Comparison of ENCODE assay signal across 16 cellular contexts in genomic region chr9:132487351-132487791, GRCh38.
DNase-seq lines count a peak whose midpoint lies in the region; ATAC-seq and TF ChIP-seq lines count a peak whose summit lies in the region.
"Had no signal": no experiment of that assay in that cellular context is flagged by ENCODE, and none has a peak within 500 bp of the region (broad histone marks: within the 10 kb centered on the region; RNA-seq: fewer than 3 reads in every experiment).

No MANE protein-coding gene starts in this region.

- no peaks in the 10 kb centered on the region for H3K79me2 ChIP-seq in Loucy (ENCODE audit: insufficient read depth, low read length)

- peak overlapping the region; percentile 74 for H3K4me2 ChIP-seq in Loucy (ENCODE audit: low read depth, low read length, poor library complexity, severe bottlenecking)
- no peak overlapping the region for H3K4me2 ChIP-seq in neuronal stem cell (ENCODE audit: insufficient read depth, low read length, poor library complexity, severe bottlenecking)
- H3K4me2 ChIP-seq: neural progenitor cell had no signal

- TF ChIP-seq CTCF in Loucy (conservative IDR thresholded peaks at IDR 0.05; ENCODE audit: low read length), result no peak

- H3K79me1 ChIP-seq in neuronal stem cell (ENCODE audit: low read depth, low read length), result no peaks in the 10 kb centered on the region

- H3K18ac ChIP-seq in neuronal stem cell (ENCODE audit: low read length), result no peak overlapping the region

- H3K27ac ChIP-seq in neuronal stem cell (replicated peaks; ENCODE audit: low read length), result no peak overlapping the region
- H3K27ac ChIP-seq: body of pancreas, coronary artery, neural progenitor cell had no signal

- peak overlapping the region; percentile 22 for H2BK120ac ChIP-seq in neuronal stem cell (ENCODE audit: low read depth, low read length)

- peak overlapping the region; percentile 81 for H3K27ac Mint-ChIP-seq in activated T-cell treated with anti-CD3 and anti-CD28 coated beads, Interleukin-2, amount 50 U/mL, for 24 hours
- peak overlapping the region; percentile 87 for H3K27ac Mint-ChIP-seq in activated naive CD8-positive, alpha-beta T cell treated with anti-CD3 and anti-CD28 coated beads for 36 hours

- no CpG with 5 or more reads among the region's 7 CpGs for WGBS in neuronal stem cell (ENCODE audit: extremely low coverage in 2 of 2, insufficient read length in 2 of 2, insufficient replicate concordance in 1 of 2), 2 donors

- H2AK5ac ChIP-seq in neuronal stem cell (ENCODE audit: low read depth, low read length), result no peak overlapping the region

- H3K4me3 ChIP-seq in Loucy (ENCODE audit: low read length, poor library complexity, severe bottlenecking) (peak overlapping the region; percentile 47), neuronal stem cell (ENCODE audit: low read length in 2 of 2) (no peak overlapping the region)
- H3K4me3 ChIP-seq: body of pancreas, coronary artery, neural progenitor cell had no signal

- H2AFZ ChIP-seq in Loucy (ENCODE audit: low read length), result no peak overlapping the region; the same call in 1 of the 2 replicates
- no peak overlapping the region for H2AFZ ChIP-seq in neuronal stem cell (ENCODE audit: low read length)

- H2BK5ac ChIP-seq in neuronal stem cell (ENCODE audit: low read length), result no peak overlapping the region

- no peak overlapping the region for H4K8ac ChIP-seq in neuronal stem cell (ENCODE audit: low read depth, low read length)

- no peak overlapping the region for H2BK12ac ChIP-seq in neuronal stem cell (ENCODE audit: low read length)

- H3K14ac ChIP-seq in neuronal stem cell (ENCODE audit: low read length), result no peak overlapping the region

- no peak overlapping the region for H3K4ac ChIP-seq in neuronal stem cell (ENCODE audit: low read length)

- no peaks in the 10 kb centered on the region for H3K9me2 ChIP-seq in Loucy (replicated peaks; ENCODE audit: low read depth, low read length)

- H3K27me3 ChIP-seq in Loucy (ENCODE audit: insufficient read depth, low read length, poor library complexity, severe bottlenecking) (no peaks in the 10 kb centered on the region), neuronal stem cell (ENCODE audit: control insufficient read depth in 3 of 3, insufficient read depth in 3 of 3, low read depth in 1 of 3, low read length in 3 of 3) (peaks cover 0 to 30% (median 0%) of the 10 kb centered on the region in 3 experiments)
- H3K27me3 ChIP-seq: neural progenitor cell had no signal

- peaks cover 31% of the 10 kb centered on the region for H3K4me1 ChIP-seq in Loucy (ENCODE audit: insufficient read depth, low read length, poor library complexity, severe bottlenecking)
- H3K4me1 ChIP-seq in neuronal stem cell (ENCODE audit: control insufficient read depth in 2 of 2, insufficient read depth in 1 of 2, low read depth in 1 of 2, low read length in 2 of 2), result peaks cover 8 to 32% of the 10 kb centered on the region in 2 donors
- H3K4me1 ChIP-seq: body of pancreas had no signal

- H3K9me3 Mint-ChIP-seq in activated T-cell treated with anti-CD3 and anti-CD28 coated beads, Interleukin-2, amount 50 U/mL, for 24 hours, result no peaks in the 10 kb centered on the region
- H3K9me3 Mint-ChIP-seq in activated naive CD8-positive, alpha-beta T cell treated with anti-CD3 and anti-CD28 coated beads for 36 hours, result no peaks in the 10 kb centered on the region

- no peak for DNase-seq in activated T-cell treated with anti-CD3 and anti-CD28 coated beads, Interleukin-2, amount 50 U/mL, for 24 hours
- DNase-seq in activated T-cell treated with anti-CD3 and anti-CD28 coated beads for 4 hours, result no peak
- peak; percentile 11 for DNase-seq in activated naive CD8-positive, alpha-beta T cell treated with anti-CD3 and anti-CD28 coated beads for 36 hours
- DNase-seq in neuronal stem cell (ENCODE audit: low spot score), result no peak
- no peak for DNase-seq in NCI-H526 (lab: John Stamatoyannopoulos, UW)
- DNase-seq: body of pancreas, Kasumi-1, mesenchymal stem cell, NCI-H1105 treated with DMSO at 0.1 percent for 48 hours, SIG-M5, trophoblast cell had no signal

- H3K4me3 Mint-ChIP-seq in activated T-cell treated with anti-CD3 and anti-CD28 coated beads, Interleukin-2, amount 50 U/mL, for 24 hours, result peak overlapping the region; percentile 58
- peak overlapping the region; percentile 51 for H3K4me3 Mint-ChIP-seq in activated naive CD8-positive, alpha-beta T cell treated with anti-CD3 and anti-CD28 coated beads for 36 hours

- ATAC-seq in HG03378 (IDR thresholded peaks at IDR 0.05; ENCODE audit: unreplicated experiment) (no peak), GM18511 (IDR thresholded peaks at IDR 0.05; ENCODE audit: unreplicated experiment) (no peak)
- ATAC-seq: body of pancreas had no signal

- peak overlapping the region; percentile 74 for H2BK15ac ChIP-seq in neuronal stem cell (ENCODE audit: low read length)

- H4K20me1 ChIP-seq in Loucy (ENCODE audit: insufficient read depth, low read length, poor library complexity, severe bottlenecking), result no peaks in the 10 kb centered on the region

- H3K9ac ChIP-seq in Loucy (ENCODE audit: low read depth, low read length, poor library complexity, severe bottlenecking) (peak overlapping the region; percentile 33), neuronal stem cell (ENCODE audit: low read depth, low read length, poor library complexity) (no peak overlapping the region)
- H3K9ac ChIP-seq: neural progenitor cell had no signal

- no peak overlapping the region for H3K23ac ChIP-seq in neuronal stem cell (ENCODE audit: low read depth, low read length, poor library complexity)

- H3K36me3 ChIP-seq in Loucy (ENCODE audit: insufficient read depth, low read length) (no peaks in the 10 kb centered on the region), neuronal stem cell (replicated peaks in 1 of 2; ENCODE audit: control insufficient read depth in 2 of 2, insufficient read depth in 2 of 2, low read length in 2 of 2) (no peaks in the 10 kb centered on the region)
- H3K36me3 ChIP-seq: neural progenitor cell had no signal

- no peak overlapping the region for H4K91ac ChIP-seq in neuronal stem cell (ENCODE audit: low read depth, low read length, poor library complexity)

- H3K27me3 Mint-ChIP-seq in activated T-cell treated with anti-CD3 and anti-CD28 coated beads, Interleukin-2, amount 50 U/mL, for 24 hours, result peaks cover 76% of the 10 kb centered on the region
- peaks cover 84% of the 10 kb centered on the region for H3K27me3 Mint-ChIP-seq in activated naive CD8-positive, alpha-beta T cell treated with anti-CD3 and anti-CD28 coated beads for 36 hours

- H3K36me3 Mint-ChIP-seq in activated T-cell treated with anti-CD3 and anti-CD28 coated beads, Interleukin-2, amount 50 U/mL, for 24 hours (ENCODE audit: low read depth), result no peaks in the 10 kb centered on the region
- peaks cover 2% of the 10 kb centered on the region for H3K36me3 Mint-ChIP-seq in activated naive CD8-positive, alpha-beta T cell treated with anti-CD3 and anti-CD28 coated beads for 36 hours

- H3K4me1 Mint-ChIP-seq in activated T-cell treated with anti-CD3 and anti-CD28 coated beads, Interleukin-2, amount 50 U/mL, for 24 hours (ENCODE audit: low read depth), result peaks cover 28% of the 10 kb centered on the region
- H3K4me1 Mint-ChIP-seq in activated naive CD8-positive, alpha-beta T cell treated with anti-CD3 and anti-CD28 coated beads for 36 hours, result peaks cover 23% of the 10 kb centered on the region

- H3F3A ChIP-seq in Loucy (ENCODE audit: low read depth), result peaks cover 6% of the 10 kb centered on the region; the same call in 1 of the 2 replicates

- no peaks in the 10 kb centered on the region for H3K9me3 ChIP-seq in Loucy (ENCODE audit: insufficient read depth, low read depth, low read length)
- H3K9me3 ChIP-seq in neuronal stem cell (replicated peaks in 1 of 2; ENCODE audit: control insufficient read depth in 2 of 2, insufficient read depth in 1 of 2, low read depth in 1 of 2, low read length in 2 of 2), result peaks cover 2 to 5% of the 10 kb centered on the region in 2 donors
- H3K9me3 ChIP-seq: body of pancreas had no signal
